11 cellular contexts compared by ENCODE assay signal in the genomic region with DNA sequence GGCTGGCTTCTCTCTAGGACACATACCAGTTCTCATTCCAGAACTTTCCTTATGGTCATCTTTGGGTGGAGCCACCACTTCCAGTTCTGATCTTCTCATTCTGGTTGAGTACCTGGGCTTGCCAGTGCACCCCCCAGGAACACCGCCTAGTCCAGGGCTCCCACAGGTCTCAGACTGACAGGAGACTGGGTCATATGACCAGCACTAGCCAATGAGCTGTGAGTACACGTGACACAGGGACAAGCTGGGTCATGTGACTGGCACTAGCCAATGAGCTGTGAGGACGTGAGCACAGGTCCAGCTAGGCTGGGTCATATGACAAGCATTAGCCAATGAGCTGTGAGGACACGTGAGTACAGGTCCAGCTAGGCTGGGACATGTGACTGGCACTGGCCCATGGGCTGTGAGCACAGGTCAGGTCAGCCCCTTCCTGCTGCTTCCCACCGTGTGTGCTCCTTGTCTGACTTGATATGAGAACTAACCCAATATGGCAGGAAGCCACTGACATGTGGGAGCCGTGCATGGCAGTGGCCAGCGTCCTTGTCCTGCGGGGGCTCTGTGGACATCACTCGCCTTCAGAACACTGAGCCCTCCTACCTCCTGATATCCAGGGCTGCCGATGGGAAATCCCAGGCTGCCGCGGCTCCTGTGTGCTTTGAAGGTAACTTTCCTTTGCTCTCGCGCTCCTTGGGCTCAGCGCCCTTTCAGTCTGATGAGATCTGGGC. TPM values are rescaled to one million over a fixed set of nuclear protein-coding genes. Genes with fewer than 3 reads are reported as not detected.
DNase-seq lines count a peak whose midpoint lies in the region; ATAC-seq, FAIRE-seq and TF ChIP-seq lines count a peak whose summit lies in the region.
"Had no signal": no experiment of that assay in that cellular context is flagged by ENCODE, and none has a peak within 500 bp of the region (broad histone marks: within the 10 kb centered on the region; RNA-seq: fewer than 3 reads in every experiment).

No MANE protein-coding gene starts in this region.

- H3K9ac ChIP-seq in GM12878 (ENCODE audit: control insufficient read depth, insufficient read depth, low read length) (no peak overlapping the region), smooth muscle cell (ENCODE audit: low read depth) (no peak overlapping the region)

- in situ Hi-C loops in GM12878 (cut with MboI), result no loop called here

- H3K36me3 Mint-ChIP-seq in activated CD4-positive, alpha-beta memory T cell treated with anti-CD3 and anti-CD28 coated beads for 36 hours, result no peaks in the 10 kb centered on the region
- no peaks in the 10 kb centered on the region for H3K36me3 Mint-ChIP-seq in activated CD4-positive, alpha-beta memory T cell treated with anti-CD3 and anti-CD28 coated beads, Interleukin-2, amount 10 ng/mL, durations not matched to agents 7 days and 5 days (ENCODE audit: low read depth)
- H3K36me3 Mint-ChIP-seq: CD8-positive, alpha-beta memory T cell; type B pancreatic cell had no signal

- TF ChIP-seq RAD21 in GM12878 (IDR thresholded peaks at IDR 0.05; ENCODE audit: insufficient read depth, low read depth, low read length), result no peak

- ATAC-seq in GM12878 (no peak; the same call in 2 of the 3 replicates), GM18498 (IDR thresholded peaks at IDR 0.05; ENCODE audit: unreplicated experiment) (no peak)

- no peak for TF ChIP-seq POLR2A in GM12878 (IDR thresholded peaks at IDR 0.05; ENCODE audit: low read depth, low read length)

- no peak for TF ChIP-seq CTCF in GM12878 (IDR thresholded peaks at IDR 0.05 in 2 of 3, conservative IDR thresholded peaks at IDR 0.05 in 1 of 3; ENCODE audit: control insufficient read depth in 2 of 3, extremely low read depth in 1 of 3, insufficient read depth in 1 of 3, low read depth in 3 of 3, low read length in 3 of 3)
- TF ChIP-seq CTCF in smooth muscle cell (IDR thresholded peaks at IDR 0.05; ENCODE audit: borderline replicate concordance, insufficient read depth, poor library complexity, severe bottlenecking), result no peak

- no peaks in the 10 kb centered on the region for H3K36me3 ChIP-seq in GM12878 (ENCODE audit: control insufficient read depth in 2 of 2, insufficient read depth in 2 of 2, low read length in 1 of 2)
- H3K36me3 ChIP-seq in small intestine (ENCODE audit: control insufficient read depth in 2 of 2, insufficient read depth in 2 of 2, low read length in 2 of 2), result no peaks in the 10 kb centered on the region
- no peaks in the 10 kb centered on the region for H3K36me3 ChIP-seq in smooth muscle cell (ENCODE audit: low read depth)

- POLR2A ChIA-PET in activated CD4-positive, alpha-beta memory T cell treated with anti-CD3 and anti-CD28 coated beads for 36 hours (lab: Charles Lee), result no interaction called here
- POLR2A ChIA-PET in activated CD4-positive, alpha-beta memory T cell treated with anti-CD3 and anti-CD28 coated beads, Interleukin-2, amount 10 ng/mL, durations not matched to agents 7 days and 5 days (lab: Charles Lee), result no interaction called here
- POLR2A ChIA-PET in GM12878 (lab: Charles Lee), result no interaction called here

- no peak for TF ChIP-seq EP300 in GM12878 (IDR thresholded peaks at IDR 0.05; ENCODE audit: borderline replicate concordance in 1 of 2, control insufficient read depth in 1 of 2, low read depth in 2 of 2, low read length in 2 of 2)

- RAD21 ChIA-PET in GM12878 (lab: Charles Lee; ENCODE audit: unreplicated experiment), result no interaction called here

- CTCF ChIA-PET in activated CD4-positive, alpha-beta memory T cell treated with anti-CD3 and anti-CD28 coated beads for 36 hours (lab: Charles Lee), result interaction anchor here (1.2 kb wide), 1 partner anchor 276 kb away, joined by 3 read pairs; no protein-coding TSS in a partner anchor
- CTCF ChIA-PET in activated CD4-positive, alpha-beta memory T cell treated with anti-CD3 and anti-CD28 coated beads, Interleukin-2, amount 10 ng/mL, durations not matched to agents 7 days and 5 days (lab: Charles Lee), result interaction anchor here (1.1 kb wide), 1 partner anchor 276 kb away, joined by 3 read pairs; no protein-coding TSS in a partner anchor
- CTCF ChIA-PET in GM12878 (lab: Yijun Ruan, JAX), result no interaction called here

- H3K4me1 ChIP-seq in GM12878 (ENCODE audit: control insufficient read depth, insufficient read depth, low read length) (no peaks in the 10 kb centered on the region), small intestine (ENCODE audit: control insufficient read depth in 2 of 2, insufficient read depth in 1 of 2, low read depth in 1 of 2, low read length in 1 of 2) (no peaks in the 10 kb centered on the region), smooth muscle cell (ENCODE audit: low read depth) (no peaks in the 10 kb centered on the region)

- SMC1A ChIA-PET in GM12878 (lab: Charles Lee; ENCODE audit: uncharacterized antibody, unreplicated experiment), result no interaction called here

- 63% methylated on average over 15 of the region's 15 CpGs for WGBS in GM12878 (ENCODE audit: insufficient coverage, insufficient replicate concordance, low lambda C conversion rate, missing lambda C conversion rate)
- WGBS in small intestine, 3 donors, result 75 to 86% (median 83%) methylated on average over 15 of the region's 15 CpGs
- WGBS in smooth muscle cell (ENCODE audit: low lambda C conversion rate), result 96% methylated on average over 15 of the region's 15 CpGs

- intact Hi-C loops in activated CD4-positive, alpha-beta memory T cell treated with anti-CD3 and anti-CD28 coated beads for 36 hours (cut with micrococcal nuclease), result no loop called here
- intact Hi-C loops in GM12878 (cut with micrococcal nuclease; ENCODE audit: unreplicated experiment), result no loop called here

- H3K4me1 Mint-ChIP-seq in activated CD4-positive, alpha-beta memory T cell treated with anti-CD3 and anti-CD28 coated beads for 36 hours (ENCODE audit: low read depth), result no peaks in the 10 kb centered on the region
- no peaks in the 10 kb centered on the region for H3K4me1 Mint-ChIP-seq in activated CD4-positive, alpha-beta memory T cell treated with anti-CD3 and anti-CD28 coated beads, Interleukin-2, amount 10 ng/mL, durations not matched to agents 7 days and 5 days
- H3K4me1 Mint-ChIP-seq: CD8-positive, alpha-beta memory T cell had no signal

- no peaks in the 10 kb centered on the region for H3F3A ChIP-seq in smooth muscle cell (ENCODE audit: low read depth)

- H3K27me3 ChIP-seq in GM12878 (replicated peaks in 1 of 2; ENCODE audit: control insufficient read depth in 2 of 2, insufficient read depth in 2 of 2, low read length in 1 of 2) (no peaks in the 10 kb centered on the region), small intestine (ENCODE audit: control insufficient read depth in 2 of 2, insufficient read depth in 2 of 2, low read length in 2 of 2) (no peaks in the 10 kb centered on the region), smooth muscle cell (ENCODE audit: low read depth) (no peaks in the 10 kb centered on the region)

- no TSS peak for BruUV-seq in GM12878 (replicated peaks; lab: Mats Ljungman, UMichigan)

- H2AFZ ChIP-seq in GM12878 (ENCODE audit: control insufficient read depth, low read depth, low read length), result no peak overlapping the region
- H2AFZ ChIP-seq in smooth muscle cell (ENCODE audit: low read depth), result no peak overlapping the region

- H3K27ac ChIP-seq in GM12878 (ENCODE audit: control insufficient read depth, insufficient read depth), result no peak overlapping the region
- H3K27ac ChIP-seq in small intestine (ENCODE audit: low read depth in 1 of 2, low read length in 1 of 2), result no peak overlapping the region
- H3K27ac ChIP-seq in smooth muscle cell (ENCODE audit: low read depth), result no peak overlapping the region

- no peak for FAIRE-seq in GM12878 (lab: Jason Lieb, UNC)
- FAIRE-seq in small intestine (lab: Jason Lieb, UNC), result no peak

- no peaks in the 10 kb centered on the region for H4K20me1 ChIP-seq in GM12878 (ENCODE audit: control insufficient read depth, insufficient read depth)
- H4K20me1 ChIP-seq in smooth muscle cell (ENCODE audit: low read depth), result no peaks in the 10 kb centered on the region

- H3K9me3 ChIP-seq in GM12878 (replicated peaks; ENCODE audit: control insufficient read depth, insufficient read depth, low read length) (no peaks in the 10 kb centered on the region; the same call in 2 of the 3 replicates), small intestine (ENCODE audit: control insufficient read depth, low read depth) (no peaks in the 10 kb centered on the region), smooth muscle cell (replicated peaks; ENCODE audit: low read depth) (no peaks in the 10 kb centered on the region)

- DNase-seq in activated CD4-positive, alpha-beta memory T cell treated with anti-CD3 and anti-CD28 coated beads for 36 hours, result peak; percentile 44
- DNase-seq in activated CD4-positive, alpha-beta memory T cell treated with anti-CD3 and anti-CD28 coated beads, Interleukin-2, amount 10 ng/mL, durations not matched to agents 7 days and 5 days, result no peak
- DNase-seq in NCI-H2171 treated with DMSO at 0.1 percent for 48 hours (lab: John Stamatoyannopoulos, UW) (peak; percentile 99), GM12878 (ENCODE audit: low read depth, low spot score) (peak; percentile 13), small intestine (peak; percentile 31), smooth muscle cell (lab: John Stamatoyannopoulos, UW; ENCODE audit: unreplicated experiment) (no peak), Ammon's horn (ENCODE audit: low spot score) (no peak)

- H3K4me3 Mint-ChIP-seq in activated CD4-positive, alpha-beta memory T cell treated with anti-CD3 and anti-CD28 coated beads for 36 hours, result no peak overlapping the region
- no peak overlapping the region for H3K4me3 Mint-ChIP-seq in activated CD4-positive, alpha-beta memory T cell treated with anti-CD3 and anti-CD28 coated beads, Interleukin-2, amount 10 ng/mL, durations not matched to agents 7 days and 5 days
- H3K4me3 Mint-ChIP-seq: type B pancreatic cell had no signal

- H3K4me2 ChIP-seq in GM12878 (ENCODE audit: control insufficient read depth, insufficient read depth) (no peak overlapping the region), smooth muscle cell (no peak overlapping the region)

- H3K9me3 Mint-ChIP-seq in activated CD4-positive, alpha-beta memory T cell treated with anti-CD3 and anti-CD28 coated beads for 36 hours, result no peaks in the 10 kb centered on the region
- no peaks in the 10 kb centered on the region for H3K9me3 Mint-ChIP-seq in activated CD4-positive, alpha-beta memory T cell treated with anti-CD3 and anti-CD28 coated beads, Interleukin-2, amount 10 ng/mL, durations not matched to agents 7 days and 5 days
- H3K9me3 Mint-ChIP-seq: CD8-positive, alpha-beta memory T cell had no signal

- H3K27me3 Mint-ChIP-seq in activated CD4-positive, alpha-beta memory T cell treated with anti-CD3 and anti-CD28 coated beads for 36 hours, result no peaks in the 10 kb centered on the region
- H3K27me3 Mint-ChIP-seq in activated CD4-positive, alpha-beta memory T cell treated with anti-CD3 and anti-CD28 coated beads, Interleukin-2, amount 10 ng/mL, durations not matched to agents 7 days and 5 days, result no peaks in the 10 kb centered on the region
- H3K27me3 Mint-ChIP-seq: CD8-positive, alpha-beta memory T cell; type B pancreatic cell had no signal

- no peak overlapping the region for H3K27ac Mint-ChIP-seq in activated CD4-positive, alpha-beta memory T cell treated with anti-CD3 and anti-CD28 coated beads for 36 hours
- H3K27ac Mint-ChIP-seq in activated CD4-positive, alpha-beta memory T cell treated with anti-CD3 and anti-CD28 coated beads, Interleukin-2, amount 10 ng/mL, durations not matched to agents 7 days and 5 days, result no peak overlapping the region
- H3K27ac Mint-ChIP-seq: type B pancreatic cell had no signal

- H3K79me2 ChIP-seq in GM12878 (ENCODE audit: control insufficient read depth, insufficient read depth, low read length), result no peaks in the 10 kb centered on the region
- no peaks in the 10 kb centered on the region for H3K79me2 ChIP-seq in smooth muscle cell (ENCODE audit: low read depth)

- no peak overlapping the region for H3K4me3 ChIP-seq in GM12878
- H3K4me3 ChIP-seq in small intestine (ENCODE audit: low read depth in 1 of 2, low read length in 2 of 2), result peak overlapping the region in 1 of 2 donors; percentile 14
- H3K4me3 ChIP-seq in smooth muscle cell, result no peak overlapping the region

RNA-seq across cellular contexts. Expression of gene KRTAP10-1, which starts 22.7 kb away (rescaled TPM):
- total RNA-seq in activated CD4-positive, alpha-beta memory T cell treated with anti-CD3 and anti-CD28 coated beads for 36 hours, result not detected
- not detected for total RNA-seq in activated CD4-positive, alpha-beta memory T cell treated with anti-CD3 and anti-CD28 coated beads, Interleukin-2, amount 10 ng/mL, durations not matched to agents 7 days and 5 days
- not detected in 2 replicates for total RNA-seq in GM12878 (2013; cell fraction: nucleolus; rRNA removed)
- total RNA-seq in GM12878 (2014; rRNA removed) (not detected in 2 replicates), GM12878 (2014; rRNA removed; fragmentation: Illumina TruSeq; extraction: Trizol) (not detected in 2 replicates), GM12878 (2021) (not detected in 2 replicates), smooth muscle cell (not detected in 2 replicates)
- not detected for polyA plus RNA-seq in GM12878 (2011; ENCODE audit: low read depth)
- polyA plus RNA-seq in GM12878 (2011; rRNA removed) (not detected in 2 replicates), GM12878 (2014; fragmentation: Illumina TruSeq; extraction: Trizol) (not detected in 2 replicates), GM12878 (2014; fragmentation: Nextera tagmentation; extraction: Ambion mirVana) (not detected), GM12878 (2014; rRNA removed) (not detected in 2 replicates), GM12878 (2016; fragmentation: Nextera tagmentation; extraction: Ambion mirVana) (not detected), small intestine (not detected), smooth muscle cell (0.67 TPM in 1 of 2 replicates, not detected in the other)
- polyA plus RNA-seq in GM12878 (2011; cell fraction: cytosol; rRNA removed), result not detected in 2 replicates
- not detected in 2 replicates for polyA plus RNA-seq in GM12878 (2011; cell fraction: nucleus; rRNA removed)
- polyA plus RNA-seq in GM12878 (2012), result not detected in 2 replicates
- polyA minus RNA-seq in GM12878 (2011; rRNA and poly(A)+ RNA removed), result not detected in 2 replicates
- not detected in 2 replicates for polyA minus RNA-seq in GM12878 (2011; cell fraction: cytosol; rRNA and poly(A)+ RNA removed)
- polyA minus RNA-seq in GM12878 (2011; cell fraction: nucleus; rRNA and poly(A)+ RNA removed), result not detected in 2 replicates
- total RNA-seq: CD8-positive, alpha-beta memory T cell had no signal
- polyA plus RNA-seq: CD8-positive, alpha-beta memory T cell; neural cell had no signal

RNA-seq across cellular contexts. Expression of gene KRTAP10-2, which starts 34.0 kb away (rescaled TPM):
- not detected for total RNA-seq in activated CD4-positive, alpha-beta memory T cell treated with anti-CD3 and anti-CD28 coated beads for 36 hours
- not detected for total RNA-seq in activated CD4-positive, alpha-beta memory T cell treated with anti-CD3 and anti-CD28 coated beads, Interleukin-2, amount 10 ng/mL, durations not matched to agents 7 days and 5 days
- not detected in 2 replicates for total RNA-seq in GM12878 (2013; cell fraction: nucleolus; rRNA removed)
- total RNA-seq in GM12878 (2014; rRNA removed), result not detected in 2 replicates
- total RNA-seq in GM12878 (2014; rRNA removed; fragmentation: Illumina TruSeq; extraction: Trizol), result not detected in 2 replicates
- not detected in 2 replicates for total RNA-seq in GM12878 (2021)
- polyA plus RNA-seq in GM12878 (2011; ENCODE audit: low read depth), result not detected
- polyA plus RNA-seq in GM12878 (2011; rRNA removed), result not detected in 2 replicates
- not detected in 2 replicates for polyA plus RNA-seq in GM12878 (2011; cell fraction: cytosol; rRNA removed)
- polyA plus RNA-seq in GM12878 (2011; cell fraction: nucleus; rRNA removed), result not detected in 2 replicates
- not detected in 2 replicates for polyA plus RNA-seq in GM12878 (2012)
- polyA plus RNA-seq in GM12878 (2014; fragmentation: Illumina TruSeq; extraction: Trizol), result not detected in 2 replicates
- polyA plus RNA-seq in GM12878 (2014; fragmentation: Nextera tagmentation; extraction: Ambion mirVana), result not detected
- polyA plus RNA-seq in GM12878 (2014; rRNA removed), result not detected in 2 replicates
- polyA plus RNA-seq in GM12878 (2016; fragmentation: Nextera tagmentation; extraction: Ambion mirVana), result not detected
- polyA minus RNA-seq in GM12878 (2011; rRNA and poly(A)+ RNA removed), result not detected in 2 replicates
- not detected in 2 replicates for polyA minus RNA-seq in GM12878 (2011; cell fraction: cytosol; rRNA and poly(A)+ RNA removed)
- not detected in 2 replicates for polyA minus RNA-seq in GM12878 (2011; cell fraction: nucleus; rRNA and poly(A)+ RNA removed)
- not detected for polyA plus RNA-seq in small intestine
- not detected in 2 replicates for total RNA-seq in smooth muscle cell
- not detected in 2 replicates for polyA plus RNA-seq in smooth muscle cell
- total RNA-seq: CD8-positive, alpha-beta memory T cell had no signal
- polyA plus RNA-seq: CD8-positive, alpha-beta memory T cell; neural cell had no signal

RNA-seq across cellular contexts. Expression of gene KRTAP10-3, which starts 41.3 kb away (rescaled TPM):
- not detected for total RNA-seq in activated CD4-positive, alpha-beta memory T cell treated with anti-CD3 and anti-CD28 coated beads for 36 hours
- not detected for total RNA-seq in activated CD4-positive, alpha-beta memory T cell treated with anti-CD3 and anti-CD28 coated beads, Interleukin-2, amount 10 ng/mL, durations not matched to agents 7 days and 5 days
- total RNA-seq in GM12878 (2013; cell fraction: nucleolus; rRNA removed), result not detected in 2 replicates
- not detected in 2 replicates for total RNA-seq in GM12878 (2014; rRNA removed)
- not detected in 2 replicates for total RNA-seq in GM12878 (2014; rRNA removed; fragmentation: Illumina TruSeq; extraction: Trizol)
- not detected in 2 replicates for total RNA-seq in GM12878 (2021)
- not detected for polyA plus RNA-seq in GM12878 (2011; ENCODE audit: low read depth)
- not detected in 2 replicates for polyA plus RNA-seq in GM12878 (2011; rRNA removed)
- not detected in 2 replicates for polyA plus RNA-seq in GM12878 (2011; cell fraction: cytosol; rRNA removed)
- not detected in 2 replicates for polyA plus RNA-seq in GM12878 (2011; cell fraction: nucleus; rRNA removed)
- not detected in 2 replicates for polyA plus RNA-seq in GM12878 (2012)
- not detected in 2 replicates for polyA plus RNA-seq in GM12878 (2014; fragmentation: Illumina TruSeq; extraction: Trizol)
- polyA plus RNA-seq in GM12878 (2014; fragmentation: Nextera tagmentation; extraction: Ambion mirVana), result not detected
- polyA plus RNA-seq in GM12878 (2014; rRNA removed), result not detected in 2 replicates
- polyA plus RNA-seq in GM12878 (2016; fragmentation: Nextera tagmentation; extraction: Ambion mirVana), result not detected
- polyA minus RNA-seq in GM12878 (2011; rRNA and poly(A)+ RNA removed), result not detected in 2 replicates
- polyA minus RNA-seq in GM12878 (2011; cell fraction: cytosol; rRNA and poly(A)+ RNA removed), result not detected in 2 replicates
- polyA minus RNA-seq in GM12878 (2011; cell fraction: nucleus; rRNA and poly(A)+ RNA removed), result not detected in 2 replicates
- not detected for polyA plus RNA-seq in small intestine
- total RNA-seq in smooth muscle cell, result not detected in 2 replicates
- polyA plus RNA-seq in smooth muscle cell, result not detected in 2 replicates
- total RNA-seq: CD8-positive, alpha-beta memory T cell had no signal
- polyA plus RNA-seq: CD8-positive, alpha-beta memory T cell; neural cell had no signal

RNA-seq across cellular contexts. Expression of gene KRTAP10-4, which starts 56.2 kb away (rescaled TPM):
- total RNA-seq in activated CD4-positive, alpha-beta memory T cell treated with anti-CD3 and anti-CD28 coated beads for 36 hours, result not detected
- total RNA-seq in activated CD4-positive, alpha-beta memory T cell treated with anti-CD3 and anti-CD28 coated beads, Interleukin-2, amount 10 ng/mL, durations not matched to agents 7 days and 5 days, result not detected
- total RNA-seq in GM12878 (2013; cell fraction: nucleolus; rRNA removed), result not detected in 2 replicates
- total RNA-seq in GM12878 (2014; rRNA removed) (not detected in 2 replicates), GM12878 (2014; rRNA removed; fragmentation: Illumina TruSeq; extraction: Trizol) (not detected in 2 replicates), GM12878 (2021) (not detected in 2 replicates), smooth muscle cell (not detected in 2 replicates)
- polyA plus RNA-seq in GM12878 (2011; ENCODE audit: low read depth), result not detected
- polyA plus RNA-seq in GM12878 (2011; rRNA removed) (not detected in 2 replicates), GM12878 (2014; fragmentation: Illumina TruSeq; extraction: Trizol) (not detected in 2 replicates), GM12878 (2014; fragmentation: Nextera tagmentation; extraction: Ambion mirVana) (not detected), GM12878 (2014; rRNA removed) (not detected in 2 replicates), GM12878 (2016; fragmentation: Nextera tagmentation; extraction: Ambion mirVana) (not detected), small intestine (not detected), smooth muscle cell (not detected in 2 replicates)
- polyA plus RNA-seq in GM12878 (2011; cell fraction: cytosol; rRNA removed), result not detected in 2 replicates
- polyA plus RNA-seq in GM12878 (2011; cell fraction: nucleus; rRNA removed), result not detected in 2 replicates
- not detected in 2 replicates for polyA plus RNA-seq in GM12878 (2012)
- not detected in 2 replicates for polyA minus RNA-seq in GM12878 (2011; rRNA and poly(A)+ RNA removed)
- not detected in 2 replicates for polyA minus RNA-seq in GM12878 (2011; cell fraction: cytosol; rRNA and poly(A)+ RNA removed)
- not detected in 2 replicates for polyA minus RNA-seq in GM12878 (2011; cell fraction: nucleus; rRNA and poly(A)+ RNA removed)
- total RNA-seq: CD8-positive, alpha-beta memory T cell had no signal
- polyA plus RNA-seq: CD8-positive, alpha-beta memory T cell; neural cell had no signal

Comparison
In these comparisons a context has a peak if more than half of its experiments do, and no peak if none do; other contexts are left out.
1. DNase-seq: peak in activated CD4-positive, alpha-beta memory T cell treated with anti-CD3 and anti-CD28 coated beads for 36 hours (single experiment), NCI-H2171 treated with DMSO at 0.1 percent for 48 hours (single experiment), GM12878 (single experiment) and small intestine (single experiment); none in activated CD4-positive, alpha-beta memory T cell treated with anti-CD3 and anti-CD28 coated beads, Interleukin-2, amount 10 ng/mL, durations not matched to agents 7 days and 5 days (single experiment), smooth muscle cell (single experiment) and Ammon's horn (single experiment).